9 cellular contexts compared by ENCODE assay signal in the genomic region with DNA sequence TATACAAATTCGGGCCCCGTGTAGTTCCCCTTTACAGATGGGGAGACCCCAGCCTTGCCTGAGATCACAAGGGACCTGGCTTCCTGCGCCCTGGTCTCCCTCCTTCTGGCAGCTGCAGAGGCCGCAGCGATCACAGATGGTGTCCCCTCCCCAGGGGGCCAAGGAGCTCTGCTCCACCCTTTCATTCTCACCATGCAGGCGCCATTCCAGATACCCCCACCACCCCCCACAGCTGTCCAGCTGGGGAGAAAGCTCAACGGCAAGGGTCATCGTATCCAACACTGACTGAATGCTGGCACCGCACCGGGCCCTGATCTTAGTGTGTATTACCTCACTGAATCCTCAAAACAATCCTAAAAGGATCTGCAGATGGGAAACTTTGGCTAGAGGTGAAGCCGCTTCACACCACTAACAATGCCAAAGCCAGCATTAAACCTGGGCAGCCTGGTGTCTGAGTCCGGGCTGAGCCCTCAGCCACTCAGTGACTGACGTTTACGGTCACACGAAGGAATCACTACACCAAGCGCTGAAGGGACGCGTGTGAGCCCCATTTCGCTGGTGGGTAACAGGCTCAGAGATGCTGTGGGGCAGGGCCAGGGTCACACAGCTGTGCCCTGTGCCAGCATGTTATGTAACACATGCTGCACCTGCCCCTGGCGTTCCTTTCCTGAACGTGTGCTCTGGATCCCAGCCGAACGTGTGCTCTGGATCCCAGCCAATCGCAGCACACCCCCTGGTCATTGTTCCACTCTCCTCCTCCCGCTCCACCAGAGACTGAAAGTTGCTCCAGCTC. TPM values are rescaled to one million over a fixed set of nuclear protein-coding genes. Genes with fewer than 3 reads are reported as not detected.
A peak's percentile ranks its signal among the peaks of the same experiment; 100 is the strongest.
DNase-seq lines count a peak whose midpoint lies in the region; ATAC-seq and TF ChIP-seq lines count a peak whose summit lies in the region.
"Had no signal": no experiment of that assay in that cellular context is flagged by ENCODE, and none has a peak within 500 bp of the region (broad histone marks: within the 10 kb centered on the region; RNA-seq: fewer than 3 reads in every experiment).

No MANE protein-coding gene starts in this region.

- intact Hi-C loops in CD4-positive, alpha-beta T cell (cut with DNase I, micrococcal nuclease): no loop called here
- intact Hi-C loops in mucosa of descending colon (cut with DNase I, micrococcal nuclease): no loop called here
- intact Hi-C loops in gastrocnemius medialis (cut with DNase I; ENCODE audit: low total_unique reads): no loop called here

- H3K27ac Mint-ChIP-seq in CD4-positive, alpha-beta T cell: peak overlapping the region; percentile 72
- H3K27ac Mint-ChIP-seq in activated naive CD8-positive, alpha-beta T cell: peak overlapping the region; percentile 36

- no peak overlapping the region for H3K4me2 ChIP-seq in GM23248 (ENCODE audit: unreplicated experiment)

- peaks cover 52% of the 10 kb centered on the region for H3K4me1 ChIP-seq in GM23248 (ENCODE audit: insufficient read depth)
- H3K4me1 ChIP-seq in mucosa of descending colon (ENCODE audit: low read depth): peaks cover 3% of the 10 kb centered on the region
- H3K4me1 ChIP-seq in gastrocnemius medialis: peaks cover 36 to 59% of the 10 kb centered on the region in 2 donors

- in situ Hi-C loops in GM23248 (cut with MboI): no loop called here
- in situ Hi-C loops in gastrocnemius medialis (cut with MboI; ENCODE audit: low sequenced_read_pairs in 4 of 4): no loop called here

- no peaks in the 10 kb centered on the region for H3K9me3 ChIP-seq in CD4-positive, alpha-beta T cell (ENCODE audit: control insufficient read depth, low read length)
- H3K9me3 ChIP-seq in GM23248 (ENCODE audit: low read depth) (no peaks in the 10 kb centered on the region), mucosa of descending colon (no peaks in the 10 kb centered on the region), gastrocnemius medialis (no peaks in the 10 kb centered on the region)

- DNase-seq in CD4-positive, alpha-beta T cell: no peak
- peak; percentile 8 for DNase-seq in GM23248
- DNase-seq in mucosa of descending colon: peak in 1 of 3 donors; percentile 52
- DNase-seq in NOMO-1 (lab: John Stamatoyannopoulos, UW; ENCODE audit: unreplicated experiment in 2 of 2): no peak
- DNase-seq in RWPE1 (ENCODE audit: low spot score): no peak
- no peak for DNase-seq in central memory CD4-positive, alpha-beta T cell
- DNase-seq in gastrocnemius medialis: no peak
- DNase-seq: activated naive CD4-positive, alpha-beta T cell treated with Interleukin-2 at 50 U/mL for 16 hours had no signal

- no peak overlapping the region for H3K4me3 ChIP-seq in GM23248
- no peak overlapping the region for H3K4me3 ChIP-seq in mucosa of descending colon
- peak overlapping the region in 2 of 4 donors; percentile 17 to 23 for H3K4me3 ChIP-seq in gastrocnemius medialis

- no peak overlapping the region for H3K4me3 Mint-ChIP-seq in CD4-positive, alpha-beta T cell
- H3K4me3 Mint-ChIP-seq in activated naive CD8-positive, alpha-beta T cell: no peak overlapping the region

- H3K27ac ChIP-seq in CD4-positive, alpha-beta T cell (ENCODE audit: low read depth, low read length): no peak overlapping the region
- H3K27ac ChIP-seq in GM23248 (no peak overlapping the region), RWPE1 (no peak overlapping the region), gastrocnemius medialis (peak overlapping the region in 2 of 4 donors; percentile 21 to 61)

- no peak for TF ChIP-seq POLR2A in gastrocnemius medialis (IDR thresholded peaks at IDR 0.05)

- no peaks in the 10 kb centered on the region for H3K79me2 ChIP-seq in GM23248 (ENCODE audit: insufficient read depth)

- peaks cover 3% of the 10 kb centered on the region for H3K36me3 Mint-ChIP-seq in CD4-positive, alpha-beta T cell (ENCODE audit: low read depth)
- H3K36me3 Mint-ChIP-seq in activated naive CD8-positive, alpha-beta T cell: peaks cover 6% of the 10 kb centered on the region

- CTCF ChIA-PET in CD4-positive, alpha-beta T cell (lab: Charles Lee): interaction anchor here (1.2 kb wide), 1 partner anchor 26 kb away, joined by 3 read pairs; no protein-coding TSS in a partner anchor
- CTCF ChIA-PET in RWPE1 (lab: Yijun Ruan, JAX): no interaction called here

- H3F3A ChIP-seq in GM23248 (ENCODE audit: insufficient read depth): peaks cover 16% of the 10 kb centered on the region; the same call in 1 of the 2 replicates

- TF ChIP-seq CTCF in CD4-positive, alpha-beta T cell (IDR thresholded peaks at IDR 0.05): no peak
- no peak for TF ChIP-seq CTCF in mucosa of descending colon (IDR thresholded peaks at IDR 0.05)
- TF ChIP-seq CTCF in RWPE1 (conservative IDR thresholded peaks at IDR 0.05; ENCODE audit: low read depth): no peak
- no peak for TF ChIP-seq CTCF in gastrocnemius medialis (IDR thresholded peaks at IDR 0.05 in 4 of 5, conservative IDR thresholded peaks at IDR 0.05 in 1 of 5)

- no peaks in the 10 kb centered on the region for H3K27me3 Mint-ChIP-seq in CD4-positive, alpha-beta T cell
- no peaks in the 10 kb centered on the region for H3K27me3 Mint-ChIP-seq in activated naive CD8-positive, alpha-beta T cell

- H4K20me1 ChIP-seq in GM23248 (ENCODE audit: insufficient read depth): no peaks in the 10 kb centered on the region

- WGBS in GM23248 (ENCODE audit: low coverage in 1 of 2, low lambda C conversion rate in 2 of 2, missing lambda C conversion rate in 2 of 2), 2 experiments: 61 to 62% methylated on average over 24 to 25 of the region's 25 CpGs

- H3K27me3 ChIP-seq in CD4-positive, alpha-beta T cell (ENCODE audit: control insufficient read depth, insufficient read depth, low read length): no peaks in the 10 kb centered on the region
- no peaks in the 10 kb centered on the region for H3K27me3 ChIP-seq in GM23248 (replicated peaks; ENCODE audit: insufficient read depth)
- H3K27me3 ChIP-seq in gastrocnemius medialis: no peaks in the 10 kb centered on the region

- H3K4me1 Mint-ChIP-seq in CD4-positive, alpha-beta T cell (ENCODE audit: low read depth): peaks cover 19% of the 10 kb centered on the region
- H3K4me1 Mint-ChIP-seq in activated naive CD8-positive, alpha-beta T cell (ENCODE audit: low read depth): peaks cover 11% of the 10 kb centered on the region

- POLR2A ChIA-PET in CD4-positive, alpha-beta T cell (lab: Charles Lee): no interaction called here
- POLR2A ChIA-PET in RWPE1 (lab: Yijun Ruan, JAX; ENCODE audit: low non-redundant PET): no interaction called here

- no peaks in the 10 kb centered on the region for H3K9me2 ChIP-seq in GM23248 (ENCODE audit: insufficient read depth)

- H3K9ac ChIP-seq in GM23248: no peak overlapping the region

- no peak overlapping the region for H2AFZ ChIP-seq in GM23248

- H3K36me3 ChIP-seq in GM23248 (ENCODE audit: low read depth) (no peaks in the 10 kb centered on the region), mucosa of descending colon (ENCODE audit: low read depth) (no peaks in the 10 kb centered on the region), gastrocnemius medialis (no peaks in the 10 kb centered on the region)

- H3K9me3 Mint-ChIP-seq in CD4-positive, alpha-beta T cell: no peaks in the 10 kb centered on the region
- H3K9me3 Mint-ChIP-seq in activated naive CD8-positive, alpha-beta T cell (ENCODE audit: low read depth): no peaks in the 10 kb centered on the region

- ATAC-seq in CD4-positive, alpha-beta T cell (ENCODE audit: poor library complexity): no peak
- ATAC-seq in mucosa of descending colon (peak; percentile 38), gastrocnemius medialis (no peak)

RNA-seq across cellular contexts. Expression of a gene that starts 51.9 kb away (rescaled TPM):
- 100 to 1,000 TPM; 102 to 108 TPM for total RNA-seq in CD4-positive, alpha-beta T cell
- total RNA-seq in GM23248 (2014; rRNA removed; shearing (Covaris generic)): 21.2 and 21.6 TPM in 2 replicates
- 5.1 and 5.2 TPM in 2 replicates for polyA plus RNA-seq in GM23248 (2016; fragmentation: Nextera tagmentation; extraction: Ambion mirVana)
- total RNA-seq in mucosa of descending colon (10 to 100 TPM; 19.8 to 42.2 (median 21.9) TPM), gastrocnemius medialis (10 to 100 TPM; 15.2 to 31.3 (median 28.0) TPM)
